ENCODE assay signal across 16 cellular contexts in the genomic region with DNA sequence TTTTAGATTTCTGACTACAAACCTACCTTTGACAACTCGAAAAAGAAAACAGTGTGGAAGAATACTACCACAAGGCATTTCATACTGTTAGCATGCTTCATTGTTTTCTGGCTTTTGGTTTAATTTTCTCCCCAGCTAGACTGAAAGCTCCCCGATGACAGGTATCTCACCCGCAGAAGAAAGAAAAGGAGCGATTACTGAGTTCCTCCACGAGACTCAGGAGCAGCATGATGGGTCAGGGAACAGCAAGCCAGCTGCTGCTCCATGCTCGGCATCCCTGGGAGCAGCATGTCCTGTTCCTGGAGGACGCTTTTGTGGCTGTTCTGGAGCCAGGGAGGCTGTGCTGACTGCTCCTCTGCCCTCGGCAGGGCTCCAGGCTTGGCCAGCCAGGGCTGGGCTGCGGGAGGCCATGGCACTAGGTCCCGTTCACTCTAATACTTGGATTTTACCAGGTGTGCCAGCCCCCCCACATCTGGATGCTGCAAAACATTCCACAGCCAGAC.
DNase-seq lines count a peak whose midpoint lies in the region; ATAC-seq, FAIRE-seq and TF ChIP-seq lines count a peak whose summit lies in the region.
"Had no signal": no experiment of that assay in that cellular context is flagged by ENCODE, and none has a peak within 500 bp of the region (broad histone marks: within the 10 kb centered on the region; RNA-seq: fewer than 3 reads in every experiment).

No MANE protein-coding gene starts in this region.

- no peaks in the 10 kb centered on the region for H3K36me3 ChIP-seq in HUES48 (ENCODE audit: control insufficient read depth, insufficient read depth, low read length)
- H3K36me3 ChIP-seq in kidney (ENCODE audit: control insufficient read depth in 1 of 2, insufficient read depth in 2 of 2, low read length in 2 of 2) = no peaks in the 10 kb centered on the region
- no peaks in the 10 kb centered on the region for H3K36me3 ChIP-seq in skeletal muscle satellite cell (ENCODE audit: insufficient read depth, low read length)
- H3K36me3 ChIP-seq: WERI-Rb-1 had no signal

- no peak for TF ChIP-seq CTCF in kidney (IDR thresholded peaks at IDR 0.05; ENCODE audit: borderline replicate concordance, extremely low read depth, insufficient read depth)

- no peak overlapping the region for H3K4me3 ChIP-seq in HUES48 (ENCODE audit: low read depth, low read length)
- H3K4me3 ChIP-seq in kidney (ENCODE audit: low read length in 2 of 2) = no peak overlapping the region
- peak overlapping the region; percentile 1 for H3K4me3 ChIP-seq in skeletal muscle satellite cell (ENCODE audit: low read length)
- H3K4me3 ChIP-seq: PC-9, spleen had no signal

- H3K4me1 ChIP-seq in HUES48 (ENCODE audit: control insufficient read depth, insufficient read depth, low read length) = peaks cover 8% of the 10 kb centered on the region; the same call in 1 of the 2 replicates
- H3K4me1 ChIP-seq in kidney (ENCODE audit: control insufficient read depth in 1 of 2, insufficient read depth in 1 of 2, low read depth in 1 of 2, low read length in 2 of 2) = peaks cover 10 to 12% of the 10 kb centered on the region in 2 donors
- peaks cover 54% of the 10 kb centered on the region for H3K4me1 ChIP-seq in skeletal muscle satellite cell (ENCODE audit: control insufficient read depth, insufficient read depth, low read length)

- H3K4me2 ChIP-seq in skeletal muscle satellite cell (ENCODE audit: low read length) = peak overlapping the region; percentile 24
- H3K4me2 ChIP-seq: PC-9 had no signal

- H3K27ac ChIP-seq in HUES48 (ENCODE audit: low read depth, low read length) (peak overlapping the region; percentile 76), kidney (ENCODE audit: low read depth in 2 of 2, low read length in 2 of 2) (no peak overlapping the region)
- H3K27ac ChIP-seq: PC-9, WERI-Rb-1 had no signal

- intact Hi-C loops in kidney (cut with DNase I) = no loop called here

- FAIRE-seq in kidney (lab: Jason Lieb, UNC) = no peak
- FAIRE-seq: GM12892 had no signal

- DNase-seq in astrocyte of the hippocampus (ENCODE audit: low read depth, low spot score) (peak; percentile 23), kidney (peak; percentile 68), UCSD-AML1 (lab: John Stamatoyannopoulos, UW; ENCODE audit: unreplicated experiment) (no peak)
- DNase-seq in effector CD4-positive, alpha-beta T cell = no peak
- DNase-seq: activated naive CD4-positive, alpha-beta T cell treated with anti-CD3 and anti-CD28 coated beads, Interleukin-2, amount 50 U/mL, for 16 hours; CD4-positive, CD25-positive, alpha-beta regulatory T cell; left colon; NCI-H187 treated with DMSO at 0.1 percent for 48 hours; NCI-H524; spleen; WERI-Rb-1 had no signal

- H3K9ac ChIP-seq in HUES48 (ENCODE audit: low read depth, low read length) (no peak overlapping the region), kidney (ENCODE audit: low read length in 2 of 2) (no peak overlapping the region), skeletal muscle satellite cell (ENCODE audit: low read depth, low read length) (peak overlapping the region; percentile 7)

- no peaks in the 10 kb centered on the region for H3K9me3 ChIP-seq in HUES48 (ENCODE audit: control insufficient read depth, insufficient read depth, low read length)
- no peaks in the 10 kb centered on the region for H3K9me3 ChIP-seq in kidney (ENCODE audit: control insufficient read depth in 1 of 2, low read length in 2 of 2)
- H3K9me3 ChIP-seq in skeletal muscle satellite cell (replicated peaks; ENCODE audit: low read length) = no peaks in the 10 kb centered on the region
- H3K9me3 ChIP-seq: spleen had no signal

- H3K27me3 ChIP-seq in HUES48 (ENCODE audit: control insufficient read depth, insufficient read depth, low read length) = no peaks in the 10 kb centered on the region
- H3K27me3 ChIP-seq in skeletal muscle satellite cell (ENCODE audit: control insufficient read depth, insufficient read depth, low read length) = no peaks in the 10 kb centered on the region
- H3K27me3 ChIP-seq: spleen had no signal

- ATAC-seq in HG02763 (IDR thresholded peaks at IDR 0.05; ENCODE audit: unreplicated experiment) = no peak
- ATAC-seq: left colon had no signal

Comparison
In these comparisons a context has a peak if more than half of its experiments do, and no peak if none do; other contexts are left out.
1. DNase-seq: peak in astrocyte of the hippocampus (single experiment) and kidney (single experiment); none in effector CD4-positive, alpha-beta T cell (single experiment) and UCSD-AML1 (single experiment).